Comparison of ENCODE assay signal across 28 cellular contexts in the genomic region with DNA sequence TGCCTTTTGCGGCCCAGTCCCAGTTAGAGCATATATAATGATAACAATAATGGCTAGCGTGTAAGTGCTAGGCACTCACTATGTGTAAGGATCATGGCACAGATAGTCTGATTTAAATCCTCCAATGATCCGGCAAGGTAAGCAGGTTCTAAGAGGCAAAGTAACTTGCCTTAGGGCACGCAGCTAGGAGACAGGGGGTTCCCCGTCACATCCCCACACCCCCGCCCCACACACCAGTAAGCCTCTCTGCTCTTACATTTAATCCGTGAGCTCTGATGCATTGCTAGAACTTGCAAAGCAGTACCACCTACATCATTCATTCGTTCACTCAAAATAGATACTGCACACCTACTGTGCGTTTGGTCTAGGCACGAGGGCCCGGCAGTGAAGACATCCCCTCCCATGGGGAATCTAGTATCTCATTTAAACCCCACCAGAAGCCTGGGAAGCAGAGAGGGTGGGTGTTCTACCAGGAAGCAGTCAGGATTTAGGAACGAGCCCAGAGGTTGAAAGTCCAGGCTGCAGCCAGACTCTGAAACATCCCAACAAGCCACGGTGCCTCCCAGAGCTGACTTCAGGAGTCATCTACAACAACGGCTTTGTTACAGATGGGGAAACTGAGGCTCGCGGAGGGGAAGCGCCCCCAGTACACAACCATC. TPM values are rescaled to one million over a fixed set of nuclear protein-coding genes. Genes with fewer than 3 reads are reported as not detected.
DNase-seq lines count a peak whose midpoint lies in the region; ATAC-seq and TF ChIP-seq lines count a peak whose summit lies in the region.
"Had no signal": no experiment of that assay in that cellular context is flagged by ENCODE, and none has a peak within 500 bp of the region (broad histone marks: within the 10 kb centered on the region; RNA-seq: fewer than 3 reads in every experiment).

No MANE protein-coding gene starts in this region.

- no peaks in the 10 kb centered on the region for H3K9me3 ChIP-seq in T-helper 17 cell (ENCODE audit: control insufficient read depth, low read length, poor library complexity, severe bottlenecking)
- H3K9me3 ChIP-seq in neural progenitor cell (ENCODE audit: low read depth) = no peaks in the 10 kb centered on the region
- H3K9me3 ChIP-seq: SJCRH30, tibial nerve had no signal

- H3K27ac ChIP-seq in neural progenitor cell = no peak overlapping the region
- H3K27ac ChIP-seq: SJCRH30, tibial nerve had no signal

- ATAC-seq in activated CD4-positive, alpha-beta T cell treated with anti-CD3 and anti-CD28 coated beads for 36 hours = peak; percentile 63
- peak; percentile 50 for ATAC-seq in T-helper 17 cell
- ATAC-seq in HG02885 (IDR thresholded peaks at IDR 0.05; ENCODE audit: poor library complexity, unreplicated experiment) = no peak
- ATAC-seq: left lobe of liver had no signal

- intact Hi-C loops in activated CD4-positive, alpha-beta T cell treated with anti-CD3 and anti-CD28 coated beads for 36 hours (cut with DNase I, micrococcal nuclease) = no loop called here

- peaks cover 4% of the 10 kb centered on the region for H3K36me3 Mint-ChIP-seq in activated CD4-positive, alpha-beta T cell treated with anti-CD3 and anti-CD28 coated beads for 36 hours (ENCODE audit: low read depth)
- peaks cover 2% of the 10 kb centered on the region for H3K36me3 Mint-ChIP-seq in T-helper 17 cell (ENCODE audit: low read depth)
- no peaks in the 10 kb centered on the region for H3K36me3 Mint-ChIP-seq in neural progenitor cell
- H3K36me3 Mint-ChIP-seq: brain had no signal

- peaks cover 11% of the 10 kb centered on the region for H3K4me1 ChIP-seq in neural progenitor cell
- H3K4me1 ChIP-seq: SJCRH30, tibial nerve had no signal

- peak; percentile 71 for DNase-seq in activated CD4-positive, alpha-beta T cell treated with anti-CD3 and anti-CD28 coated beads for 36 hours
- no peak for DNase-seq in activated CD4-positive, alpha-beta T cell treated with anti-CD3 and anti-CD28 coated beads, Interleukin-2, amount 50 U/mL, for 4 hours
- DNase-seq in stimulated activated CD4-positive, alpha-beta T cell treated with anti-CD3 and anti-CD28 coated beads, Interleukin-15, amount 100 ng/mL, for 24 hours = peak; percentile 46
- DNase-seq in stimulated activated CD4-positive, alpha-beta T cell treated with anti-CD3 and anti-CD28 coated beads, Interleukin-12 subunit alpha, Interleukin-12 subunit beta, amount 100 ng/mL, for 4 hours = no peak
- DNase-seq in T-helper 17 cell (no peak), neural progenitor cell (ENCODE audit: low spot score) (no peak)
- DNase-seq in stimulated activated CD8-positive, alpha-beta memory T cell treated with anti-CD3 and anti-CD28 coated beads, Interleukin-4, amount 100 ng/mL, for 48 hours = no peak
- DNase-seq: activated CD4-positive, CD25-positive, alpha-beta regulatory T cell treated with anti-CD3 and anti-CD28 coated beads, Interleukin-2, amount 50 U/mL, for 72 hours; activated CD8-positive, alpha-beta memory T cell treated with anti-CD3 and anti-CD28 coated beads, Interleukin-2, amount 50 U/mL, for 48 hours; activated gamma-delta T cell; CD4-positive, alpha-beta T cell; dermis blood vessel endothelial cell; endodermal cell; H9; MM.1S; NCI-H1105 treated with DMSO at 0.1 percent for 48 hours; NCI-H1930; NCI-H510A; nephron progenitor cell; SJCRH30 had no signal

- CTCF ChIA-PET in activated CD4-positive, alpha-beta T cell treated with anti-CD3 and anti-CD28 coated beads for 36 hours (lab: Charles Lee) = interaction anchor here (0.9 to 1.6 kb wide), 3 partner anchors 9 to 111 kb away, joined by 3 to 6 read pairs (median 5); no protein-coding TSS in a partner anchor

- H3K4me3 Mint-ChIP-seq in activated CD4-positive, alpha-beta T cell treated with anti-CD3 and anti-CD28 coated beads for 36 hours = peak overlapping the region; percentile 69
- H3K4me3 Mint-ChIP-seq in T-helper 17 cell = no peak overlapping the region
- no peak overlapping the region for H3K4me3 Mint-ChIP-seq in neural progenitor cell
- H3K4me3 Mint-ChIP-seq: CD4-positive, alpha-beta T cell; endodermal cell; H9; nephron progenitor cell had no signal

- POLR2A ChIA-PET in activated CD4-positive, alpha-beta T cell treated with anti-CD3 and anti-CD28 coated beads for 36 hours (lab: Charles Lee) = interaction anchor here (1.0 to 1.7 kb wide), 2 partner anchors 31 to 61 kb away, joined by 4 to 5 read pairs; partner anchors contain the start of gene IL2RB

- H3K4me2 ChIP-seq in neural progenitor cell = no peak overlapping the region

- H3K27me3 ChIP-seq in neural progenitor cell = peaks cover 3% of the 10 kb centered on the region
- H3K27me3 ChIP-seq: SJCRH30 had no signal

- no peaks in the 10 kb centered on the region for H3K79me2 ChIP-seq in neural progenitor cell (ENCODE audit: low read depth)

- H3K36me3 ChIP-seq in neural progenitor cell = no peaks in the 10 kb centered on the region
- H3K36me3 ChIP-seq: SJCRH30, tibial nerve had no signal

- H2AFZ ChIP-seq in neural progenitor cell (replicated peaks) = no peak overlapping the region

- H3K27me3 Mint-ChIP-seq in activated CD4-positive, alpha-beta T cell treated with anti-CD3 and anti-CD28 coated beads for 36 hours = no peaks in the 10 kb centered on the region
- no peaks in the 10 kb centered on the region for H3K27me3 Mint-ChIP-seq in T-helper 17 cell
- peaks cover 6% of the 10 kb centered on the region for H3K27me3 Mint-ChIP-seq in neural progenitor cell (ENCODE audit: insufficient read depth, low read depth)
- H3K27me3 Mint-ChIP-seq: CD4-positive, alpha-beta T cell had no signal

- peaks cover 11% of the 10 kb centered on the region for H3F3A ChIP-seq in neural progenitor cell (ENCODE audit: low read depth)

- no peak overlapping the region for H3K9ac ChIP-seq in neural progenitor cell

- H3K27ac Mint-ChIP-seq in activated CD4-positive, alpha-beta T cell treated with anti-CD3 and anti-CD28 coated beads for 36 hours = peak overlapping the region; percentile 86
- peak overlapping the region; percentile 80 for H3K27ac Mint-ChIP-seq in T-helper 17 cell
- peak overlapping the region; percentile 55 for H3K27ac Mint-ChIP-seq in neural progenitor cell
- H3K27ac Mint-ChIP-seq: CD4-positive, alpha-beta T cell; endodermal cell; H9; nephron progenitor cell had no signal

- TF ChIP-seq CTCF in neural progenitor cell (IDR thresholded peaks at IDR 0.05) = no peak

- no peak overlapping the region for H3K4me3 ChIP-seq in neural progenitor cell
- H3K4me3 ChIP-seq: SJCRH30, tibial nerve had no signal

- H3K9me3 Mint-ChIP-seq in activated CD4-positive, alpha-beta T cell treated with anti-CD3 and anti-CD28 coated beads for 36 hours (ENCODE audit: low read depth) = no peaks in the 10 kb centered on the region
- H3K9me3 Mint-ChIP-seq in neural progenitor cell = no peaks in the 10 kb centered on the region
- H3K9me3 Mint-ChIP-seq: CD4-positive, alpha-beta T cell; endodermal cell; H9; nephron progenitor cell had no signal

- H4K20me1 ChIP-seq in neural progenitor cell (ENCODE audit: low read depth) = no peaks in the 10 kb centered on the region

- peaks cover 19% of the 10 kb centered on the region for H3K4me1 Mint-ChIP-seq in activated CD4-positive, alpha-beta T cell treated with anti-CD3 and anti-CD28 coated beads for 36 hours
- H3K4me1 Mint-ChIP-seq in T-helper 17 cell = peaks cover 6% of the 10 kb centered on the region
- H3K4me1 Mint-ChIP-seq in neural progenitor cell = peaks cover 14% of the 10 kb centered on the region

RNA-seq across cellular contexts. Expression of gene TMPRSS6, which starts 20.6 kb away (rescaled TPM):
- total RNA-seq in activated CD4-positive, alpha-beta T cell treated with anti-CD3 and anti-CD28 coated beads for 36 hours = 10 to 100 TPM; 17.6 to 20.2 TPM
- under 1 TPM; 0.31 to 0.92 TPM for total RNA-seq in T-helper 17 cell
- total RNA-seq in neural progenitor cell (ENCODE audit: low replicate concordance) = not detected in 2 replicates
- total RNA-seq: Daoy, dermis blood vessel endothelial cell, H9, osteocyte, renal cortical epithelial cell, RPMI7951, SJCRH30, tibial nerve had no signal

RNA-seq across cellular contexts. Expression of gene KCTD17, which starts 37.3 kb away (rescaled TPM):
- 10 to 100 TPM; 32.5 to 36.8 TPM for total RNA-seq in activated CD4-positive, alpha-beta T cell treated with anti-CD3 and anti-CD28 coated beads for 36 hours
- total RNA-seq in T-helper 17 cell (10 to 100 TPM; 26.1 to 31.5 TPM), neural progenitor cell (ENCODE audit: low replicate concordance) (17.5 and 44.1 TPM in 2 replicates)

Comparison
In these comparisons a context has a peak if more than half of its experiments do, and no peak if none do; other contexts are left out.
1. DNase-seq: peak in activated CD4-positive, alpha-beta T cell treated with anti-CD3 and anti-CD28 coated beads for 36 hours (single experiment) and stimulated activated CD4-positive, alpha-beta T cell treated with anti-CD3 and anti-CD28 coated beads, Interleukin-15, amount 100 ng/mL, for 24 hours (single experiment); none in activated CD4-positive, alpha-beta T cell treated with anti-CD3 and anti-CD28 coated beads, Interleukin-2, amount 50 U/mL, for 4 hours (0 of 2), stimulated activated CD4-positive, alpha-beta T cell treated with anti-CD3 and anti-CD28 coated beads, Interleukin-12 subunit alpha, Interleukin-12 subunit beta, amount 100 ng/mL, for 4 hours (single experiment), T-helper 17 cell (0 of 3), neural progenitor cell (single experiment) and stimulated activated CD8-positive, alpha-beta memory T cell treated with anti-CD3 and anti-CD28 coated beads, Interleukin-4, amount 100 ng/mL, for 48 hours (single experiment).
2. RNA of gene TMPRSS6, which starts 20.6 kb away (total RNA-seq): 17.6 to 20.2 TPM in activated CD4-positive, alpha-beta T cell treated with anti-CD3 and anti-CD28 coated beads for 36 hours; 0.31 to 0.92 TPM in T-helper 17 cell and not detected in neural progenitor cell; every median in the first group is over 4 times any median in the second.
3. Peak in every context shown above with its lines, with median percentiles within 50 percentile points of each other: H3K27ac Mint-ChIP-seq.